2 cellular contexts compared by ENCODE assay signal in the genomic region with DNA sequence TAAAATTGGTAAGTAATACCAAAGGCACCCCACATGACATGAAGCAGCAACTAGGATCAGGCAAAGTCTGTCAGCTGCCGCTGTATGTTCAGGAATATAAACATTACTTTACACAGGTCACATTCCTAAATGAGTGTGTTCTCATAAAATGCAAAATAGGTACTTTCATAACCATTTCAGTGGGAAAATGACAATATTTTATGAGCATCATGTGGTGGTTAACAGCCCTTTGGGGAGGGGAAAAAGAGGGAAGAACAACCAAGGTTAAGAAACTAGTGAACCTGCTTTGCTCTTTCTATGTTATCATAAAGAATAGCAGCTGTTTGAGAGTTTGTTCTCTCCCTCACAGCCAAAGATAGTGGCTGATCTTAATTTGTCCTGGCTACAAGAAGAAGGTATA.
TF ChIP-seq lines count a peak whose summit lies in the region.

No MANE protein-coding gene starts in this region.

TF ChIP-seq in SK-N-SH treated with all-trans-retinoic acid at 6 μM for 48 hours, 23 proteins besides CTCF, POLR2A, EP300 and RAD21 (continued from another document):
- TF ChIP-seq, protein P1, sequence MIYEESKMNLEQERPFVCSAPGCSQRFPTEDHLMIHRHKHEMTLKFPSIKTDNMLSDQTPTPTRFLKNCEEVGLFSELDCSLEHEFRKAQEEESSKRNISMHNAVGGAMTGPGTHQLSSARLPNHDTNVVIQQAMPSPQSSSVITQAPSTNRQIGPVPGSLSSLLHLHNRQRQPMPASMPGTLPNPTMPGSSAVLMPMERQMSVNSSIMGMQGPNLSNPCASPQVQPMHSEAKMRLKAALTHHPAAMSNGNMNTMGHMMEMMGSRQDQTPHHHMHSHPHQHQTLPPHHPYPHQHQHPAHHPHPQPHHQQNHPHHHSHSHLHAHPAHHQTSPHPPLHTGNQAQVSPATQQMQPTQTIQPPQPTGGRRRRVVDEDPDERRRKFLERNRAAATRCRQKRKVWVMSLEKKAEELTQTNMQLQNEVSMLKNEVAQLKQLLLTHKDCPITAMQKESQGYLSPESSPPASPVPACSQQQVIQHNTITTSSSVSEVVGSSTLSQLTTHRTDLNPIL (CRISPR knock-in tag; IDR thresholded peaks at IDR 0.05; ENCODE audit: low read depth): no peak
- TF ChIP-seq PPARA (CRISPR knock-in tag; IDR thresholded peaks at IDR 0.05; ENCODE audit: borderline replicate concordance): no peak
TF ChIP-seq in SK-N-SH treated with all-trans-retinoic acid at 6 μM for 48 hours: peak in this region for 0.

TF ChIP-seq in SK-N-SH, 30 proteins besides CTCF, POLR2A, EP300 and RAD21 (continued from another document):
- TF ChIP-seq, protein P2, sequence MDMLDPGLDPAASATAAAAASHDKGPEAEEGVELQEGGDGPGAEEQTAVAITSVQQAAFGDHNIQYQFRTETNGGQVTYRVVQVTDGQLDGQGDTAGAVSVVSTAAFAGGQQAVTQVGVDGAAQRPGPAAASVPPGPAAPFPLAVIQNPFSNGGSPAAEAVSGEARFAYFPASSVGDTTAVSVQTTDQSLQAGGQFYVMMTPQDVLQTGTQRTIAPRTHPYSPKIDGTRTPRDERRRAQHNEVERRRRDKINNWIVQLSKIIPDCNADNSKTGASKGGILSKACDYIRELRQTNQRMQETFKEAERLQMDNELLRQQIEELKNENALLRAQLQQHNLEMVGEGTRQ (IDR thresholded peaks at IDR 0.05; ENCODE audit: borderline replicate concordance, low read depth, low read length): no peak
- no peak for TF ChIP-seq ELF1 (IDR thresholded peaks at IDR 0.05)
- TF ChIP-seq MXI1 (IDR thresholded peaks at IDR 0.05; ENCODE audit: low read depth, low read length): no peak
- TF ChIP-seq MEF2A (IDR thresholded peaks at IDR 0.05; ENCODE audit: borderline replicate concordance, low read depth): no peak
- TF ChIP-seq JUND (IDR thresholded peaks at IDR 0.05): no peak
- TF ChIP-seq RFX5 (IDR thresholded peaks at IDR 0.05; ENCODE audit: low read length): no peak
- no peak for TF ChIP-seq CHD2 (IDR thresholded peaks at IDR 0.05; ENCODE audit: low read length, partially characterized antibody)
